Comparison of ENCODE assay signal across 14 cellular contexts in the genomic region with DNA sequence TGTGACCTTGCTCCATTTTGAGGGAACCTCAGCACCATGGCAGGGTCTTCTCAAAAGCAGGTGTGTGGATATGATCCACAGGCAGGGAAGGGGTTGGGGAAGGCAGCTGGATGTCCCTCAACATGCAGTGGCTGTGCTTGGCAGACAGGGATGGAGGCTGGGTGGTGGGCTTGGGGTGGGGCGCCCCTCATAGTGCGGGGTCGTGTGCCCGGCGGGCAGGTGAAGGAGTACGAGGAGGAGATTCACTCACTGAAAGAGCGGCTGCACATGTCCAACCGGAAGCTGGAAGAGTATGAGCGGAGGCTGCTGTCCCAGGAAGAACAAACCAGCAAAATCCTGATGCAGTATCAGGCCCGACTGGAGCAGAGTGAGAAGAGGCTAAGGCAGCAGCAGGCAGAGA.
"Had no signal": no experiment of that assay in that cellular context is flagged by ENCODE, and none has a peak within 500 bp of the region (broad histone marks: within the 10 kb centered on the region; RNA-seq: fewer than 3 reads in every experiment).

No MANE protein-coding gene starts in this region.

- H3K4me3 ChIP-seq: adrenal gland, hepatocyte, thyroid gland, vagina had no signal

- H3K4me1 ChIP-seq: adrenal gland, thyroid gland, vagina had no signal

- DNase-seq: activated CD4-positive, alpha-beta T cell treated with anti-CD3 and anti-CD28 coated beads for 36 hours; caudate nucleus; cortex of kidney; effector memory CD4-positive, alpha-beta T cell; mesendoderm; stimulated activated CD4-positive, alpha-beta T cell treated with anti-CD3 and anti-CD28 coated beads, Interleukin-15, amount 100 ng/mL, for 24 hours; stimulated activated CD4-positive, alpha-beta T cell treated with anti-CD3 and anti-CD28 coated beads, Interleukin-4, amount 100 ng/mL, for 4 hours; SW 1271; T1000; thyroid gland had no signal

- H3K9me3 ChIP-seq: adrenal gland, thyroid gland, vagina had no signal

- H3K27me3 ChIP-seq: adrenal gland, hepatocyte, thyroid gland, vagina had no signal

- H3K4me3 Mint-ChIP-seq: activated CD4-positive, alpha-beta T cell treated with anti-CD3 and anti-CD28 coated beads for 36 hours had no signal

- H3K4me1 Mint-ChIP-seq: activated CD4-positive, alpha-beta T cell treated with anti-CD3 and anti-CD28 coated beads for 36 hours had no signal

- H3K27ac Mint-ChIP-seq: activated CD4-positive, alpha-beta T cell treated with anti-CD3 and anti-CD28 coated beads for 36 hours had no signal

- ATAC-seq: activated CD4-positive, alpha-beta T cell treated with anti-CD3 and anti-CD28 coated beads for 36 hours had no signal

- H3K27ac ChIP-seq: hepatocyte, thyroid gland, vagina, VCaP had no signal

- H3K27me3 Mint-ChIP-seq: activated CD4-positive, alpha-beta T cell treated with anti-CD3 and anti-CD28 coated beads for 36 hours had no signal
